Comparison of ENCODE assay signal across 22 cellular contexts in the genomic region with DNA sequence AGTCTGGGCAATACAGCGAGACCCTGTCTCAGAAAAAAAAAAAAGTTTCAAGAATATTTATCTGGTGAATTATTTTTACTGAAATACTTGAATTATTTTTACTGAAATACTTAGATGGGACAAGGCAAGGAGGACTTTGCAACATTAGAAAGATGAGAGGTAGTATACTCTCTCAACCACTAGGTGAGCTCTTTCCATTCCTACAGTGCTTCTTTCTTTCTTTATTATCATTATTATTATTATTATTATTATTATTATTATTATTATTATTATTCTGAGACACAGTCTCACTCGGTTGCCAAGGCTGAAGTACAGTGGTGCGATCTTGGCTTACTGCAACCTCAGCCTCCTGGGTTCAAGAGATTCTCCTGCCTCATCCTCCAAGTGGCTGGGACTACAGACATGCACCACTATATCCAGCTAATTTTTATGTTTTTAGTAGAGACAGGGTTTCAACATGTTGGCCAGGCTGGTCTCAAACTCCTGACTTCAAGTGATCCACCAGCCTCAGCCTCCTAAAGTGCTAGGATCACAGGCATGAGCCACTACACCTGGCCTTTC.
DNase-seq lines count a peak whose midpoint lies in the region; ATAC-seq and TF ChIP-seq lines count a peak whose summit lies in the region.
"Had no signal": no experiment of that assay in that cellular context is flagged by ENCODE, and none has a peak within 500 bp of the region (broad histone marks: within the 10 kb centered on the region; RNA-seq: fewer than 3 reads in every experiment).

No MANE protein-coding gene starts in this region.

- no peaks in the 10 kb centered on the region for H3K9me3 Mint-ChIP-seq in MCF 10A (ENCODE audit: unreplicated experiment)
- H3K9me3 Mint-ChIP-seq: activated CD4-positive, alpha-beta T cell treated with anti-CD3 and anti-CD28 coated beads, Interleukin-2, amount 10 ng/mL, durations not matched to agents 24 days and 14 days; central memory CD8-positive, alpha-beta T cell had no signal

- POLR2A ChIA-PET in MCF 10A (lab: Yijun Ruan, JAX), result no interaction called here

- dilution Hi-C loops in mammary epithelial cell (cut with HindIII; ENCODE audit: low sequenced_read_pairs), result no loop called here

- H4K20me1 ChIP-seq in mammary epithelial cell (ENCODE audit: insufficient read depth, low read length) (no peaks in the 10 kb centered on the region), smooth muscle cell (ENCODE audit: low read depth) (peaks cover 70% of the 10 kb centered on the region)
- H4K20me1 ChIP-seq: BLaER1 had no signal

- H3K36me3 Mint-ChIP-seq in MCF 10A (ENCODE audit: insufficient read depth, unreplicated experiment), result no peaks in the 10 kb centered on the region

- no peaks in the 10 kb centered on the region for H3K27me3 ChIP-seq in breast epithelium
- no peaks in the 10 kb centered on the region for H3K27me3 ChIP-seq in mammary epithelial cell (ENCODE audit: insufficient read depth, low read length)
- no peaks in the 10 kb centered on the region for H3K27me3 ChIP-seq in smooth muscle cell (ENCODE audit: low read depth)
- H3K27me3 ChIP-seq in esophagus muscularis mucosa, result no peaks in the 10 kb centered on the region
- H3K27me3 ChIP-seq: BLaER1 had no signal

- no peak overlapping the region for H3K4me3 Mint-ChIP-seq in MCF 10A (ENCODE audit: unreplicated experiment)
- H3K4me3 Mint-ChIP-seq: activated CD4-positive, alpha-beta T cell treated with anti-CD3 and anti-CD28 coated beads, Interleukin-2, amount 10 ng/mL, durations not matched to agents 24 days and 14 days; activated T-cell treated with anti-CD3 and anti-CD28 coated beads, Interleukin-2, amount 50 U/mL, for 4 hours; central memory CD8-positive, alpha-beta T cell had no signal

- no peak overlapping the region for H3K27ac Mint-ChIP-seq in MCF 10A (ENCODE audit: low read depth, unreplicated experiment)
- H3K27ac Mint-ChIP-seq: activated CD4-positive, alpha-beta T cell treated with anti-CD3 and anti-CD28 coated beads, Interleukin-2, amount 10 ng/mL, durations not matched to agents 24 days and 14 days had no signal

- WGBS in mammary epithelial cell (ENCODE audit: low coverage, missing lambda C conversion rate), result 67% methylated on average over 3 of the region's 3 CpGs
- 94% methylated on average over 3 of the region's 3 CpGs for whole genome bisulfite sequencing in smooth muscle cell (ENCODE audit: low lambda C conversion rate)
- WGBS in esophagus muscularis mucosa, result 97% methylated on average over 3 of the region's 3 CpGs

- TF ChIP-seq POLR2A in breast epithelium (IDR thresholded peaks at IDR 0.05) (no peak), esophagus muscularis mucosa (IDR thresholded peaks at IDR 0.05; ENCODE audit: low read depth) (no peak)

- BruUV-seq in MCF 10A (replicated peaks; lab: Mats Ljungman, UMichigan) (no TSS peak), mammary epithelial cell (replicated peaks; lab: Mats Ljungman, UMichigan) (no TSS peak)

- intact Hi-C loops in MCF 10A (cut with micrococcal nuclease) (no loop called here), breast epithelium (cut with DNase I; ENCODE audit: low total_unique reads) (no loop called here), mammary epithelial cell (cut with micrococcal nuclease) (loop anchor here (5.0 kb wide), 1 partner anchor 162 kb away; no protein-coding TSS in a partner anchor), esophagus muscularis mucosa (cut with DNase I) (no loop called here)

- CTCF ChIA-PET in MCF 10A (lab: Yijun Ruan, JAX), result interaction anchor here (0.5 to 1.4 kb wide), 4 partner anchors 9 to 460 kb away, joined by 3 to 7 read pairs (median 4); no protein-coding TSS in a partner anchor
- CTCF ChIA-PET in mammary epithelial cell (lab: Charles Lee; ENCODE audit: low non-redundant PET), result interaction anchor here (0.6 to 0.7 kb wide), 3 partner anchors 83 to 1302 kb away, joined by 3 to 9 read pairs (median 8); no protein-coding TSS in a partner anchor

- H3K9me3 ChIP-seq in breast epithelium (peaks cover 0 to 4% of the 10 kb centered on the region in 2 donors), mammary epithelial cell (replicated peaks; ENCODE audit: insufficient read depth, low read length) (no peaks in the 10 kb centered on the region), smooth muscle cell (replicated peaks; ENCODE audit: low read depth) (no peaks in the 10 kb centered on the region), esophagus muscularis mucosa (no peaks in the 10 kb centered on the region)
- H3K9me3 ChIP-seq: prostate gland had no signal

- TF ChIP-seq CTCF in MCF 10A (IDR thresholded peaks at IDR 0.05; ENCODE audit: unreplicated experiment) (peak; percentile 17), breast epithelium (IDR thresholded peaks at IDR 0.05) (no peak), mammary epithelial cell (conservative IDR thresholded peaks at IDR 0.05 in 1 of 2, IDR thresholded peaks at IDR 0.05 in 1 of 2; ENCODE audit: extremely low read depth in 1 of 2, insufficient read depth in 1 of 2, low read depth in 1 of 2, low read length in 2 of 2) (peak; percentile 38 to 48), fibroblast of villous mesenchyme (IDR thresholded peaks at IDR 0.05; ENCODE audit: insufficient read depth, low read depth, low read length) (peak; percentile 33), smooth muscle cell (IDR thresholded peaks at IDR 0.05; ENCODE audit: borderline replicate concordance, insufficient read depth, poor library complexity, severe bottlenecking) (peak; percentile 13), esophagus muscularis mucosa (IDR thresholded peaks at IDR 0.05) (no peak)

- no peak overlapping the region for H3K4me2 ChIP-seq in mammary epithelial cell (ENCODE audit: insufficient read depth, low read depth, low read length)
- no peak overlapping the region for H3K4me2 ChIP-seq in smooth muscle cell
- H3K4me2 ChIP-seq: BLaER1 had no signal

- no peaks in the 10 kb centered on the region for H3K4me1 ChIP-seq in breast epithelium
- H3K4me1 ChIP-seq in mammary epithelial cell (ENCODE audit: insufficient read depth, low read length), result peaks cover 3% of the 10 kb centered on the region
- H3K4me1 ChIP-seq in smooth muscle cell (ENCODE audit: low read depth), result no peaks in the 10 kb centered on the region
- H3K4me1 ChIP-seq in esophagus muscularis mucosa, result peaks cover 23 to 28% (median 25%) of the 10 kb centered on the region in 4 donors
- H3K4me1 ChIP-seq: prostate gland had no signal

- no peaks in the 10 kb centered on the region for H3K27me3 Mint-ChIP-seq in MCF 10A (ENCODE audit: insufficient read depth, unreplicated experiment)
- H3K27me3 Mint-ChIP-seq: activated CD4-positive, alpha-beta T cell treated with anti-CD3 and anti-CD28 coated beads, Interleukin-2, amount 10 ng/mL, durations not matched to agents 24 days and 14 days; central memory CD8-positive, alpha-beta T cell had no signal

- no peak for ATAC-seq in HG03520 (IDR thresholded peaks at IDR 0.05; ENCODE audit: unreplicated experiment)
- ATAC-seq: activated T-cell treated with anti-CD3 and anti-CD28 coated beads, Interleukin-2, amount 50 U/mL, for 4 hours; esophagus mucosa had no signal

- peaks cover 17% of the 10 kb centered on the region for H3K4me1 Mint-ChIP-seq in MCF 10A (ENCODE audit: insufficient read depth, unreplicated experiment)
- H3K4me1 Mint-ChIP-seq: activated CD4-positive, alpha-beta T cell treated with anti-CD3 and anti-CD28 coated beads, Interleukin-2, amount 10 ng/mL, durations not matched to agents 24 days and 14 days; central memory CD8-positive, alpha-beta T cell had no signal

- H3K36me3 ChIP-seq in breast epithelium (no peaks in the 10 kb centered on the region), mammary epithelial cell (ENCODE audit: insufficient read depth, low read length) (no peaks in the 10 kb centered on the region), smooth muscle cell (ENCODE audit: low read depth) (no peaks in the 10 kb centered on the region), esophagus muscularis mucosa (no peaks in the 10 kb centered on the region)
- H3K36me3 ChIP-seq: BLaER1, prostate gland had no signal

- H3K27ac ChIP-seq in breast epithelium, result no peak overlapping the region
- no peak overlapping the region for H3K27ac ChIP-seq in mammary epithelial cell (ENCODE audit: insufficient read depth, low read depth, low read length)
- H3K27ac ChIP-seq in smooth muscle cell (ENCODE audit: low read depth), result no peak overlapping the region
- no peak overlapping the region for H3K27ac ChIP-seq in esophagus muscularis mucosa (replicated peaks in 1 of 4)
- H3K27ac ChIP-seq in caudate nucleus (ENCODE audit: low read depth, low read length), result no peak overlapping the region
- H3K27ac ChIP-seq: BLaER1, prostate gland, SK-N-MC had no signal

- H2AFZ ChIP-seq in mammary epithelial cell (ENCODE audit: low read depth, low read length) (no peak overlapping the region), smooth muscle cell (ENCODE audit: low read depth) (no peak overlapping the region)

- H3K9ac ChIP-seq in mammary epithelial cell (ENCODE audit: insufficient read depth, low read length), result no peak overlapping the region
- H3K9ac ChIP-seq in smooth muscle cell (ENCODE audit: low read depth), result no peak overlapping the region
- H3K9ac ChIP-seq: BLaER1 had no signal

- DNase-seq in MCF 10A (ENCODE audit: unreplicated experiment), result no peak
- DNase-seq in breast epithelium (ENCODE audit: low spot score in 2 of 2), result no peak
- DNase-seq in mammary epithelial cell, result no peak
- DNase-seq in fibroblast of villous mesenchyme (ENCODE audit: low read depth), result no peak
- DNase-seq in smooth muscle cell (lab: John Stamatoyannopoulos, UW; ENCODE audit: unreplicated experiment), result no peak
- DNase-seq in esophagus muscularis mucosa (ENCODE audit: extremely low spot score), result no peak
- DNase-seq in caudate nucleus (lab: John Stamatoyannopoulos, UW), result no peak
- DNase-seq: activated CD4-positive, alpha-beta T cell treated with anti-CD3 and anti-CD28 coated beads, Interleukin-2, amount 10 ng/mL, durations not matched to agents 24 days and 14 days; activated naive CD4-positive, alpha-beta T cell; activated T-cell treated with anti-CD3 and anti-CD28 coated beads, Interleukin-2, amount 50 U/mL, for 4 hours; DMS79; GOT3; NCI-H1048; NCI-H187 treated with DMSO at 0.1 percent for 48 hours; NCI-H69; RPMI8226 had no signal

- in situ Hi-C loops in mammary epithelial cell (cut with MboI; ENCODE audit: low sequenced_read_pairs in 2 of 2), result no loop called here

- no peaks in the 10 kb centered on the region for H3F3A ChIP-seq in smooth muscle cell (ENCODE audit: low read depth)

- H3K4me3 ChIP-seq in breast epithelium (no peak overlapping the region), mammary epithelial cell (replicated peaks in 1 of 3; ENCODE audit: insufficient read depth in 1 of 3, low read depth in 2 of 3, low read length in 3 of 3) (no peak overlapping the region), fibroblast of villous mesenchyme (ENCODE audit: low read depth, low read length) (no peak overlapping the region), smooth muscle cell (no peak overlapping the region), esophagus muscularis mucosa (no peak overlapping the region)
- H3K4me3 ChIP-seq: BLaER1, prostate gland, SK-N-MC had no signal

- no peaks in the 10 kb centered on the region for H3K79me2 ChIP-seq in mammary epithelial cell (ENCODE audit: insufficient read depth, low read length)
- no peaks in the 10 kb centered on the region for H3K79me2 ChIP-seq in smooth muscle cell (ENCODE audit: low read depth)

- TF ChIP-seq EP300 in esophagus muscularis mucosa (IDR thresholded peaks at IDR 0.05), result no peak

Comparison
In these comparisons a context has a peak if more than half of its experiments do, and no peak if none do; other contexts are left out.
1. CTCF ChIP-seq: peak in MCF 10A (single experiment), mammary epithelial cell (2 of 2), fibroblast of villous mesenchyme (single experiment) and smooth muscle cell (single experiment); none in breast epithelium (0 of 3) and esophagus muscularis mucosa (0 of 3).